1 cellular context compared by ENCODE assay signal in genomic region chr17:44324571-44325275, GRCh38.
TF ChIP-seq lines count a peak whose summit lies in the region.

Gene SLC25A39 (minus strand): TSS chr17:44324823. CDS start chr17:44323562, 1,261 bp downstream.

TF ChIP-seq in K562, 482 proteins besides CTCF, POLR2A, EP300 and RAD21 (continued from another document and continues in another):
- TF ChIP-seq XRCC4 (IDR thresholded peaks at IDR 0.05; ENCODE audit: extremely low read depth, insufficient read depth, insufficient read length) (no peak), ESRRA (IDR thresholded peaks at IDR 0.05; ENCODE audit: borderline replicate concordance, low read depth) (peak; percentile 9; the same call in 1 of the 2 replicates), ARID4B (CRISPR knock-in tag; IDR thresholded peaks at IDR 0.05) (peak; percentile 59), NR4A1 (CRISPR knock-in tag; IDR thresholded peaks at IDR 0.05) (no peak), NR4A1 (tag; IDR thresholded peaks at IDR 0.05) (no peak), BDP1 (IDR thresholded peaks at IDR 0.05; ENCODE audit: insufficient read depth, insufficient read length) (no peak), FOXK1 (CRISPR knock-in tag; IDR thresholded peaks at IDR 0.05; ENCODE audit: borderline replicate concordance) (no peak), FOXJ2 (tag; IDR thresholded peaks at IDR 0.05) (no peak), PHF20 (IDR thresholded peaks at IDR 0.05; ENCODE audit: partially characterized antibody) (peak; percentile 66), BRD4 (IDR thresholded peaks at IDR 0.05) (no peak), HES1 (IDR thresholded peaks at IDR 0.05; ENCODE audit: low read depth) (no peak), ZSCAN29 (IDR thresholded peaks at IDR 0.05) (no peak), SNAPC5 (CRISPR knock-in tag; IDR thresholded peaks at IDR 0.05) (no peak), SMARCA4 (IDR thresholded peaks at IDR 0.05) (no peak), SRF (CRISPR knock-in tag; IDR thresholded peaks at IDR 0.05) (0 out of 4 replicates have a peak, but pooled peaks of 1 of the 2 experiments have one; percentile 14), MAFK (IDR thresholded peaks at IDR 0.05; ENCODE audit: low read length) (no peak), FOS (IDR thresholded peaks at IDR 0.05; ENCODE audit: extremely low read depth, insufficient read length) (no peak), IRF2 (CRISPR knock-in tag; IDR thresholded peaks at IDR 0.05) (no peak), TCF15 (CRISPR knock-in tag; IDR thresholded peaks at IDR 0.05) (no peak), ZNF740 (CRISPR knock-in tag; IDR thresholded peaks at IDR 0.05) (peak; percentile 55; the same call in 1 of the 2 replicates), ZNF740 (tag; IDR thresholded peaks at IDR 0.05) (no peak), PHF8 (IDR thresholded peaks at IDR 0.05; ENCODE audit: borderline replicate concordance, low read length) (peak; percentile 74; the same call in 1 of the 2 replicates), DMBX1 (CRISPR knock-in tag; IDR thresholded peaks at IDR 0.05; ENCODE audit: borderline replicate concordance) (no peak; the same call in 1 of the 2 replicates), ZZZ3 (IDR thresholded peaks at IDR 0.05) (no peak), SMARCA5 (IDR thresholded peaks at IDR 0.05) (peak; percentile 62), TARDBP (IDR thresholded peaks at IDR 0.05) (peak; percentile 37; the same call in 1 of the 2 replicates), ZNF507 (tag; conservative IDR thresholded peaks at IDR 0.05) (no peak), ZC3H8 (IDR thresholded peaks at IDR 0.05) (no peak), KLF16 (IDR thresholded peaks at IDR 0.05) (no peak), ZNF583 (CRISPR knock-in tag; IDR thresholded peaks at IDR 0.05) (0 out of 2 replicates have a peak, but pooled peaks have one; percentile 13), RHOXF2B (CRISPR knock-in tag; conservative IDR thresholded peaks at IDR 0.05) (no peak), ZNF143 (CRISPR knock-in tag; IDR thresholded peaks at IDR 0.05) (no peak; the same call in 1 of the 2 replicates), ZNF717 (CRISPR knock-in tag; IDR thresholded peaks at IDR 0.05) (no peak), ATF1 (CRISPR knock-in tag; IDR thresholded peaks at IDR 0.05) (no peak), ATF1 (tag; IDR thresholded peaks at IDR 0.05) (peak; percentile 67; the same call in 1 of the 2 replicates), ZNF512 (tag; IDR thresholded peaks at IDR 0.05) (no peak), ZC3H11A (IDR thresholded peaks at IDR 0.05; ENCODE audit: low read depth, low read length) (no peak), ZNF76 (CRISPR knock-in tag; IDR thresholded peaks at IDR 0.05; ENCODE audit: borderline replicate concordance) (no peak), KDM1A (IDR thresholded peaks at IDR 0.05) (peak; percentile 65 to 80), CREB3 (tag; conservative IDR thresholded peaks at IDR 0.05; ENCODE audit: low read depth) (no peak), CAMTA2 (CRISPR knock-in tag; conservative IDR thresholded peaks at IDR 0.05) (no peak), GATA2 (CRISPR knock-in tag; IDR thresholded peaks at IDR 0.05) (no peak), TRIM25 (IDR thresholded peaks at IDR 0.05; ENCODE audit: borderline replicate concordance) (no peak), HCFC1 (IDR thresholded peaks at IDR 0.05; ENCODE audit: low read depth, low read length) (peak; percentile 59), C11orf30 (IDR thresholded peaks at IDR 0.05; ENCODE audit: low read depth) (no peak), HDAC6 (IDR thresholded peaks at IDR 0.05; ENCODE audit: low read depth, low read length) (no peak), ZNF830 (CRISPR knock-in tag; IDR thresholded peaks at IDR 0.05) (no peak), MCM2 (IDR thresholded peaks at IDR 0.05; ENCODE audit: low read depth) (no peak), CGGBP1 (CRISPR knock-in tag; IDR thresholded peaks at IDR 0.05) (no peak), HNRNPLL (IDR thresholded peaks at IDR 0.05; ENCODE audit: low read depth, low read length, poor library complexity, severe bottlenecking) (no peak), NR3C1 (CRISPR knock-in tag; IDR thresholded peaks at IDR 0.05) (no peak), ZNF280A (IDR thresholded peaks at IDR 0.05; ENCODE audit: low read depth, partially characterized antibody) (no peak), PURB (CRISPR knock-in tag; IDR thresholded peaks at IDR 0.05; ENCODE audit: low read depth) (no peak), HEY1 (CRISPR knock-in tag; IDR thresholded peaks at IDR 0.05; ENCODE audit: borderline replicate concordance) (no peak), NR2C2 (CRISPR knock-in tag; IDR thresholded peaks at IDR 0.05) (peak; percentile 62; the same call in 1 of the 2 replicates), NR2C2 (tag; IDR thresholded peaks at IDR 0.05) (0 out of 2 replicates have a peak, but pooled peaks have one; percentile 16), HIVEP1 (CRISPR knock-in tag; IDR thresholded peaks at IDR 0.05) (no peak), ZC3H4 (CRISPR knock-in tag; IDR thresholded peaks at IDR 0.05; ENCODE audit: borderline replicate concordance) (no peak), MIER1 (IDR thresholded peaks at IDR 0.05; ENCODE audit: low read depth) (no peak), THRB (CRISPR knock-in tag; conservative IDR thresholded peaks at IDR 0.05) (no peak), ZNF175 (CRISPR knock-in tag; IDR thresholded peaks at IDR 0.05; ENCODE audit: low read depth) (no peak), MITF (IDR thresholded peaks at IDR 0.05) (no peak)
